Comparison of ENCODE assay signal across 15 cellular contexts in the genomic region with DNA sequence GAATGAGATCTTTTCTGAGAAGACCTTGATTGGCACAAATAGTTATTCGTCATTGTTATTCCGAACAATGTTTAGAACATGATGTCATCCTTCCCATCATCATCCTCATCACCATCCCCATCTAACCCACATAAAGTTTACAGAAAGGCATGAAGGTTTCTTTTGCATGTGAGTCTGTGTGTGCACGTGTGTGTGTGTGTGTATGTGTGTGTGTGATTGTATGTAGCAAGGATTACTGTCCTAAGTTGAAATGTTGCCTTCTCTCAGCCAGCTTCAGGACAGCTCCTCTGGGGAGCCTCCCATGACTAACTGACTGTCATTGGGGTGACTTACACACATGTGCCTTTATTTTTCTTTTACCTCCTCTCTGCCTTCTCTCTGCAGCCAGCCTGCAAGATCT.
DNase-seq lines count a peak whose midpoint lies in the region; ATAC-seq and TF ChIP-seq lines count a peak whose summit lies in the region.
"Had no signal": no experiment of that assay in that cellular context is flagged by ENCODE, and none has a peak within 500 bp of the region (broad histone marks: within the 10 kb centered on the region; RNA-seq: fewer than 3 reads in every experiment).

No MANE protein-coding gene starts in this region.

- H3K9me3 Mint-ChIP-seq in naive thymus-derived CD4-positive, alpha-beta T cell, result peaks cover 0 to 14% (median 0%) of the 10 kb centered on the region in 11 donors

- H3K4me3 Mint-ChIP-seq in naive thymus-derived CD4-positive, alpha-beta T cell, result peak overlapping the region; percentile 27 to 87 (median 66)

- no peak overlapping the region for H3K4me3 ChIP-seq in SK-N-SH (ENCODE audit: low read depth in 2 of 2, low read length in 1 of 2)
- no peak overlapping the region for H3K4me3 ChIP-seq in mammary epithelial cell (replicated peaks in 1 of 3; ENCODE audit: insufficient read depth in 1 of 3, low read depth in 2 of 3, low read length in 3 of 3)
- H3K4me3 ChIP-seq in naive thymus-derived CD4-positive, alpha-beta T cell (ENCODE audit: low read length), result peak overlapping the region; percentile 25
- H3K4me3 ChIP-seq in gastrocnemius medialis, result no peak overlapping the region
- H3K4me3 ChIP-seq: PC-9, sigmoid colon had no signal

- no peak for TF ChIP-seq EP300 in SK-N-SH (IDR thresholded peaks at IDR 0.05; ENCODE audit: borderline replicate concordance in 1 of 2, low read depth in 1 of 2, low read length in 1 of 2)

- H4K20me1 ChIP-seq in SK-N-SH (ENCODE audit: insufficient read depth), result no peaks in the 10 kb centered on the region
- H4K20me1 ChIP-seq in mammary epithelial cell (ENCODE audit: insufficient read depth, low read length), result no peaks in the 10 kb centered on the region

- ATAC-seq in SK-N-SH treated with all-trans-retinoic acid at 6 μM for 48 hours, result no peak
- no peak for ATAC-seq in naive thymus-derived CD4-positive, alpha-beta T cell
- ATAC-seq in gastrocnemius medialis, result no peak
- ATAC-seq in HG03039 (IDR thresholded peaks at IDR 0.05; ENCODE audit: unreplicated experiment), result no peak

- H3K36me3 ChIP-seq in SK-N-SH (replicated peaks in 1 of 2; ENCODE audit: control insufficient read depth in 1 of 2, insufficient read depth in 2 of 2, low read length in 1 of 2) (no peaks in the 10 kb centered on the region), mammary epithelial cell (ENCODE audit: insufficient read depth, low read length) (no peaks in the 10 kb centered on the region), gastrocnemius medialis (no peaks in the 10 kb centered on the region)
- no peaks in the 10 kb centered on the region for H3K36me3 ChIP-seq in naive thymus-derived CD4-positive, alpha-beta T cell (ENCODE audit: control insufficient read depth in 2 of 3, insufficient read depth in 3 of 3, low read length in 3 of 3)
- H3K36me3 ChIP-seq: sigmoid colon had no signal

- in situ Hi-C loops in mammary epithelial cell (cut with MboI; ENCODE audit: low sequenced_read_pairs in 2 of 2), result loop anchor here in 1 of 2 donors (25.0 kb wide), 1 partner anchor 324 kb away; no protein-coding TSS in a partner anchor
- in situ Hi-C loops in gastrocnemius medialis (cut with MboI; ENCODE audit: low sequenced_read_pairs in 4 of 4), result loop anchor here in 3 of 4 donors (25.0 kb wide), 2 partner anchors 324 to 599 kb away; no protein-coding TSS in a partner anchor

- TF ChIP-seq POLR2A in gastrocnemius medialis (IDR thresholded peaks at IDR 0.05), result no peak

- H3K27ac Mint-ChIP-seq in naive thymus-derived CD4-positive, alpha-beta T cell, result peak overlapping the region in 2 of 9 donors; percentile 70 to 84

- 21% methylated on average over 3 of the region's 3 CpGs for WGBS in SK-N-SH (ENCODE audit: low lambda C conversion rate)
- WGBS in mammary epithelial cell (ENCODE audit: low coverage, missing lambda C conversion rate), result 96% methylated on average over 3 of the region's 3 CpGs

- peaks cover 0 to 46% (median 10%) of the 10 kb centered on the region in 5 donors for H3K27me3 Mint-ChIP-seq in naive thymus-derived CD4-positive, alpha-beta T cell

- peaks cover 33 to 83% (median 68%) of the 10 kb centered on the region in 7 donors for H3K4me1 Mint-ChIP-seq in naive thymus-derived CD4-positive, alpha-beta T cell

- H2AFZ ChIP-seq in SK-N-SH (ENCODE audit: low read depth) (no peak overlapping the region), mammary epithelial cell (ENCODE audit: low read depth, low read length) (no peak overlapping the region)
- H2AFZ ChIP-seq: PC-9 had no signal

- CTCF ChIA-PET in SK-N-SH (lab: Yijun Ruan, JAX) (no interaction called here), mammary epithelial cell (lab: Charles Lee; ENCODE audit: low non-redundant PET) (no interaction called here)
- CTCF ChIA-PET in naive thymus-derived CD4-positive, alpha-beta T cell (lab: Charles Lee), result no interaction called here

- peaks cover 0 to 57% (median 0%) of the 10 kb centered on the region in 5 donors for H3K36me3 Mint-ChIP-seq in naive thymus-derived CD4-positive, alpha-beta T cell

- H3K27me3 ChIP-seq in SK-N-SH (ENCODE audit: insufficient read depth), result no peaks in the 10 kb centered on the region
- no peaks in the 10 kb centered on the region for H3K27me3 ChIP-seq in mammary epithelial cell (ENCODE audit: insufficient read depth, low read length)
- H3K27me3 ChIP-seq in naive thymus-derived CD4-positive, alpha-beta T cell (ENCODE audit: control insufficient read depth in 2 of 2, insufficient read depth in 2 of 2, low read length in 2 of 2), result no peaks in the 10 kb centered on the region
- H3K27me3 ChIP-seq in gastrocnemius medialis, result no peaks in the 10 kb centered on the region
- H3K27me3 ChIP-seq: sigmoid colon had no signal

- no peak for TF ChIP-seq RAD21 in SK-N-SH (IDR thresholded peaks at IDR 0.05; ENCODE audit: low read length)

- POLR2A ChIA-PET in SK-N-SH (lab: Yijun Ruan, JAX), result no interaction called here
- POLR2A ChIA-PET in naive thymus-derived CD4-positive, alpha-beta T cell (lab: Charles Lee), result no interaction called here

- H3F3A ChIP-seq in SK-N-SH (replicated peaks; ENCODE audit: insufficient read depth), result peaks cover 10% of the 10 kb centered on the region

- H3K9me2 ChIP-seq in SK-N-SH, result no peaks in the 10 kb centered on the region

- H3K9me3 ChIP-seq in SK-N-SH, result no peaks in the 10 kb centered on the region
- H3K9me3 ChIP-seq in mammary epithelial cell (replicated peaks; ENCODE audit: insufficient read depth, low read length), result peaks cover 2% of the 10 kb centered on the region
- no peaks in the 10 kb centered on the region for H3K9me3 ChIP-seq in naive thymus-derived CD4-positive, alpha-beta T cell (ENCODE audit: control insufficient read depth in 2 of 3, low read length in 3 of 3)
- no peaks in the 10 kb centered on the region for H3K9me3 ChIP-seq in gastrocnemius medialis
- H3K9me3 ChIP-seq: sigmoid colon had no signal

- no peaks in the 10 kb centered on the region for H3K79me2 ChIP-seq in SK-N-SH (ENCODE audit: insufficient read depth)
- H3K79me2 ChIP-seq in mammary epithelial cell (ENCODE audit: insufficient read depth, low read length), result no peaks in the 10 kb centered on the region

- H3K4me2 ChIP-seq in SK-N-SH, result peak overlapping the region; percentile 45; the same call in 1 of the 2 replicates
- H3K4me2 ChIP-seq in mammary epithelial cell (ENCODE audit: insufficient read depth, low read depth, low read length), result peak overlapping the region; percentile 61
- H3K4me2 ChIP-seq: PC-9 had no signal

- DNase-seq in SK-N-SH (no peak), MV-4-11 (lab: John Stamatoyannopoulos, UW) (peak; percentile 19), mammary epithelial cell (peak; percentile 20), gastrocnemius medialis (no peak), activated gamma-delta T cell (lab: John Stamatoyannopoulos, UW) (no peak)
- DNase-seq in naive thymus-derived CD4-positive, alpha-beta T cell, result no peak
- DNase-seq: 8988T; DMS79; effector CD8-positive, alpha-beta T cell; NCI-H2081; PC-9; sigmoid colon; T1000 had no signal

- H3K4me1 ChIP-seq in SK-N-SH (ENCODE audit: control insufficient read depth in 1 of 2, insufficient read depth in 2 of 2, low read depth in 1 of 2, low read length in 1 of 2) (peaks cover 0 to 4% of the 10 kb centered on the region in 2 experiments; a peak in 1 of 4 replicates), mammary epithelial cell (ENCODE audit: insufficient read depth, low read length) (peaks cover 18% of the 10 kb centered on the region), gastrocnemius medialis (no peaks in the 10 kb centered on the region)
- H3K4me1 ChIP-seq in naive thymus-derived CD4-positive, alpha-beta T cell (ENCODE audit: control insufficient read depth in 2 of 2, insufficient read depth in 2 of 2, low read length in 2 of 2), result peaks cover 50 to 56% of the 10 kb centered on the region in 2 donors
- H3K4me1 ChIP-seq: sigmoid colon had no signal

- no TSS peak for BruUV-seq in mammary epithelial cell (replicated peaks; lab: Mats Ljungman, UMichigan)

- intact Hi-C loops in mammary epithelial cell (cut with micrococcal nuclease) (no loop called here), gastrocnemius medialis (cut with DNase I; ENCODE audit: low total_unique reads) (no loop called here)
- intact Hi-C loops in naive thymus-derived CD4-positive, alpha-beta T cell (cut with micrococcal nuclease), result loop anchor here (1.0 to 10.0 kb wide), 12 partner anchors 9 to 1289 kb away; partner anchors contain the start of genes SOD2 (in 2 of the 2), TCP1 (in 2 of the 2), IGF2R (in 1 of the 2) and MAP3K4 (in 1 of the 2)

- dilution Hi-C loops in mammary epithelial cell (cut with HindIII; ENCODE audit: low sequenced_read_pairs), result no loop called here

- peak overlapping the region in 1 of 2 experiments; percentile 69; a peak in 2 of 4 replicates for H3K27ac ChIP-seq in SK-N-SH (ENCODE audit: low read depth in 2 of 2, low read length in 1 of 2)
- no peak overlapping the region for H3K27ac ChIP-seq in mammary epithelial cell (ENCODE audit: insufficient read depth, low read depth, low read length)
- H3K27ac ChIP-seq in naive thymus-derived CD4-positive, alpha-beta T cell (ENCODE audit: low read depth, low read length), result no peak overlapping the region
- no peak overlapping the region for H3K27ac ChIP-seq in gastrocnemius medialis
- H3K27ac ChIP-seq: PC-9, sigmoid colon had no signal

- TF ChIP-seq CTCF in SK-N-SH (IDR thresholded peaks at IDR 0.05) (no peak), mammary epithelial cell (conservative IDR thresholded peaks at IDR 0.05 in 1 of 2, IDR thresholded peaks at IDR 0.05 in 1 of 2; ENCODE audit: extremely low read depth in 1 of 2, insufficient read depth in 1 of 2, low read depth in 1 of 2, low read length in 2 of 2) (no peak), gastrocnemius medialis (IDR thresholded peaks at IDR 0.05 in 4 of 5, conservative IDR thresholded peaks at IDR 0.05 in 1 of 5) (no peak)

- no peak overlapping the region; the same call in 1 of the 2 replicates for H3K9ac ChIP-seq in SK-N-SH
- H3K9ac ChIP-seq in mammary epithelial cell (ENCODE audit: insufficient read depth, low read length), result no peak overlapping the region

TF ChIP-seq in SK-N-SH, 30 proteins besides CTCF, POLR2A, EP300 and RAD21:
- TF ChIP-seq FOSL2 (IDR thresholded peaks at IDR 0.05; ENCODE audit: borderline replicate concordance, low read depth), result no peak

TF ChIP-seq in SK-N-SH treated with all-trans-retinoic acid at 6 μM for 48 hours, 23 proteins besides CTCF, POLR2A, EP300 and RAD21 (continues in another document):
- TF ChIP-seq RARB (CRISPR knock-in tag; IDR thresholded peaks at IDR 0.05) (no peak), CSDC2 (CRISPR knock-in tag; IDR thresholded peaks at IDR 0.05) (no peak)

Comparison
In these comparisons a context has a peak if more than half of its experiments do, and no peak if none do; other contexts are left out.
1. DNase-seq: peak in MV-4-11 (single experiment) and mammary epithelial cell (single experiment); none in SK-N-SH (single experiment), naive thymus-derived CD4-positive, alpha-beta T cell (0 of 9), gastrocnemius medialis (0 of 2) and activated gamma-delta T cell (single experiment).
2. intact Hi-C loops: an anchor here in naive thymus-derived CD4-positive, alpha-beta T cell (1.0 to 10.0 kb wide); none called in mammary epithelial cell and gastrocnemius medialis.